In the genomic region with DNA sequence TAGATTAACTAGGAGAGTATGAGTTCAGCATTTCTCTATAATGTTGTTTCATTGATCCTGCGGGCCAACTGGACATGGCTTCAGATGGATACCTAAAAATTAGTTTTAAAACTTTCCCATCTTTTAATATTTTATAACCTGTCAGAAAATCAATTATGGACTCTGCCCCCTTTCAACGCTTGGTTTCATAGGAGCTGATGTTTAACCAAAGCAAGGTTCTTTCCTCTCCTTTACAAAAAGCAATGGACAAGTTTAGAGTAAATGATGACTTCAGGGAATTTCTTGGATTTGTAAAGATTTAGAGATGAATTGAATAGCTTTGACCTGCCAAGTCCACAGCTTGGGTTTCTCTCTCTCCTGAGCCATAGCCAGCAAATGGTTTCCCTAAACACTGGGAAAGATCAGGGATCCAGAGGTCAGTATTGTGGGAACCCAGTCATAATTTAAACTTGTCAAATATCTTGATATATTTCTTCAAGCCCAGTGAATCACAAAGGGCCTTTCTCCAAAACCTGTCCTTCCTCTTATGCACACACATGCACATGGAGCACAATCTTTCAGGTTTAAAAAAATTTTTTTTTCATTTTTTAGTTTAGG, we compare ENCODE assay signal across 2 cellular contexts.
TF ChIP-seq lines count a peak whose summit lies in the region.

No MANE protein-coding gene starts in this region.

TF ChIP-seq in IMR-90, 13 proteins besides CTCF, POLR2A, EP300 and RAD21:
- TF ChIP-seq, protein P1, sequence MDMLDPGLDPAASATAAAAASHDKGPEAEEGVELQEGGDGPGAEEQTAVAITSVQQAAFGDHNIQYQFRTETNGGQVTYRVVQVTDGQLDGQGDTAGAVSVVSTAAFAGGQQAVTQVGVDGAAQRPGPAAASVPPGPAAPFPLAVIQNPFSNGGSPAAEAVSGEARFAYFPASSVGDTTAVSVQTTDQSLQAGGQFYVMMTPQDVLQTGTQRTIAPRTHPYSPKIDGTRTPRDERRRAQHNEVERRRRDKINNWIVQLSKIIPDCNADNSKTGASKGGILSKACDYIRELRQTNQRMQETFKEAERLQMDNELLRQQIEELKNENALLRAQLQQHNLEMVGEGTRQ (IDR thresholded peaks at IDR 0.05; ENCODE audit: low read depth, low read length) = no peak
- no peak for TF ChIP-seq MAZ (IDR thresholded peaks at IDR 0.05; ENCODE audit: borderline replicate concordance, low read depth, low read length)
- TF ChIP-seq BHLHE40 (IDR thresholded peaks at IDR 0.05; ENCODE audit: low read depth, low read length) = no peak
- TF ChIP-seq CEBPB (IDR thresholded peaks at IDR 0.05; ENCODE audit: low read depth, low read length) = no peak
- TF ChIP-seq, protein P2, sequence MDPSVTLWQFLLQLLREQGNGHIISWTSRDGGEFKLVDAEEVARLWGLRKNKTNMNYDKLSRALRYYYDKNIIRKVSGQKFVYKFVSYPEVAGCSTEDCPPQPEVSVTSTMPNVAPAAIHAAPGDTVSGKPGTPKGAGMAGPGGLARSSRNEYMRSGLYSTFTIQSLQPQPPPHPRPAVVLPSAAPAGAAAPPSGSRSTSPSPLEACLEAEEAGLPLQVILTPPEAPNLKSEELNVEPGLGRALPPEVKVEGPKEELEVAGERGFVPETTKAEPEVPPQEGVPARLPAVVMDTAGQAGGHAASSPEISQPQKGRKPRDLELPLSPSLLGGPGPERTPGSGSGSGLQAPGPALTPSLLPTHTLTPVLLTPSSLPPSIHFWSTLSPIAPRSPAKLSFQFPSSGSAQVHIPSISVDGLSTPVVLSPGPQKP (IDR thresholded peaks at IDR 0.05; ENCODE audit: borderline replicate concordance, low read depth, low read length) = no peak
- no peak for TF ChIP-seq CHD1 (IDR thresholded peaks at IDR 0.05; ENCODE audit: low read depth, low read length)
- no peak for TF ChIP-seq NFE2L2 (IDR thresholded peaks at IDR 0.05; ENCODE audit: low read depth, low read length)

TF ChIP-seq in liver, 16 proteins besides CTCF, POLR2A, EP300 and RAD21:
- TF ChIP-seq FOXA1 (IDR thresholded peaks at IDR 0.05) = no peak
- peak; percentile 82 to 88 for TF ChIP-seq HNF4A (conservative IDR thresholded peaks at IDR 0.05)
- peak; percentile 20 to 29 for TF ChIP-seq RXRA (IDR thresholded peaks at IDR 0.05)
- TF ChIP-seq, protein P3, sequence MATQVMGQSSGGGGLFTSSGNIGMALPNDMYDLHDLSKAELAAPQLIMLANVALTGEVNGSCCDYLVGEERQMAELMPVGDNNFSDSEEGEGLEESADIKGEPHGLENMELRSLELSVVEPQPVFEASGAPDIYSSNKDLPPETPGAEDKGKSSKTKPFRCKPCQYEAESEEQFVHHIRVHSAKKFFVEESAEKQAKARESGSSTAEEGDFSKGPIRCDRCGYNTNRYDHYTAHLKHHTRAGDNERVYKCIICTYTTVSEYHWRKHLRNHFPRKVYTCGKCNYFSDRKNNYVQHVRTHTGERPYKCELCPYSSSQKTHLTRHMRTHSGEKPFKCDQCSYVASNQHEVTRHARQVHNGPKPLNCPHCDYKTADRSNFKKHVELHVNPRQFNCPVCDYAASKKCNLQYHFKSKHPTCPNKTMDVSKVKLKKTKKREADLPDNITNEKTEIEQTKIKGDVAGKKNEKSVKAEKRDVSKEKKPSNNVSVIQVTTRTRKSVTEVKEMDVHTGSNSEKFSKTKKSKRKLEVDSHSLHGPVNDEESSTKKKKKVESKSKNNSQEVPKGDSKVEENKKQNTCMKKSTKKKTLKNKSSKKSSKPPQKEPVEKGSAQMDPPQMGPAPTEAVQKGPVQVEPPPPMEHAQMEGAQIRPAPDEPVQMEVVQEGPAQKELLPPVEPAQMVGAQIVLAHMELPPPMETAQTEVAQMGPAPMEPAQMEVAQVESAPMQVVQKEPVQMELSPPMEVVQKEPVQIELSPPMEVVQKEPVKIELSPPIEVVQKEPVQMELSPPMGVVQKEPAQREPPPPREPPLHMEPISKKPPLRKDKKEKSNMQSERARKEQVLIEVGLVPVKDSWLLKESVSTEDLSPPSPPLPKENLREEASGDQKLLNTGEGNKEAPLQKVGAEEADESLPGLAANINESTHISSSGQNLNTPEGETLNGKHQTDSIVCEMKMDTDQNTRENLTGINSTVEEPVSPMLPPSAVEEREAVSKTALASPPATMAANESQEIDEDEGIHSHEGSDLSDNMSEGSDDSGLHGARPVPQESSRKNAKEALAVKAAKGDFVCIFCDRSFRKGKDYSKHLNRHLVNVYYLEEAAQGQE (IDR thresholded peaks at IDR 0.05) = no peak
- TF ChIP-seq HNF4G (IDR thresholded peaks at IDR 0.05) = peak; percentile 58
- TF ChIP-seq YY1 (IDR thresholded peaks at IDR 0.05) = peak; percentile 71
- TF ChIP-seq FOXA2 (IDR thresholded peaks at IDR 0.05) = no peak
- TF ChIP-seq, protein P4, sequence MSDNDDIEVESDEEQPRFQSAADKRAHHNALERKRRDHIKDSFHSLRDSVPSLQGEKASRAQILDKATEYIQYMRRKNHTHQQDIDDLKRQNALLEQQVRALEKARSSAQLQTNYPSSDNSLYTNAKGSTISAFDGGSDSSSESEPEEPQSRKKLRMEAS (IDR thresholded peaks at IDR 0.05) = no peak
- peak; percentile 58 for TF ChIP-seq SP1 (IDR thresholded peaks at IDR 0.05)
- TF ChIP-seq JUND (IDR thresholded peaks at IDR 0.05) = peak in 1 of 2 donors; percentile 37
